Comparison of ENCODE assay signal across 11 cellular contexts in genomic region chr2:10041711-10042110, GRCh38. TPM values are rescaled to one million over a fixed set of nuclear protein-coding genes. Genes with fewer than 3 reads are reported as not detected.
DNase-seq lines count a peak whose midpoint lies in the region; ATAC-seq and TF ChIP-seq lines count a peak whose summit lies in the region.
"Had no signal": no experiment of that assay in that cellular context is flagged by ENCODE, and none has a peak within 500 bp of the region (broad histone marks: within the 10 kb centered on the region; RNA-seq: fewer than 3 reads in every experiment).

No MANE protein-coding gene starts in this region.

- no peaks in the 10 kb centered on the region for H3K27me3 Mint-ChIP-seq in activated naive CD8-positive, alpha-beta T cell
- H3K27me3 Mint-ChIP-seq in activated naive CD8-positive, alpha-beta T cell treated with anti-CD3 and anti-CD28 coated beads for 36 hours: peaks cover 3% of the 10 kb centered on the region
- no peaks in the 10 kb centered on the region for H3K27me3 Mint-ChIP-seq in naive thymus-derived CD8-positive, alpha-beta T cell

- no peak for ATAC-seq in naive thymus-derived CD8-positive, alpha-beta T cell
- no peak for ATAC-seq in upper lobe of right lung
- no peak for ATAC-seq in HG02571 (IDR thresholded peaks at IDR 0.05; ENCODE audit: unreplicated experiment)
- ATAC-seq: stimulated activated naive CD8-positive, alpha-beta T cell treated with anti-CD3 and anti-CD28 coated beads, Interleukin-15, amount 100 ng/mL, for 72 hours had no signal

- peak overlapping the region; percentile 23 for H3K4me3 Mint-ChIP-seq in activated naive CD8-positive, alpha-beta T cell
- H3K4me3 Mint-ChIP-seq in activated naive CD8-positive, alpha-beta T cell treated with anti-CD3 and anti-CD28 coated beads for 36 hours: no peak overlapping the region
- H3K4me3 Mint-ChIP-seq in naive thymus-derived CD8-positive, alpha-beta T cell: peak overlapping the region in 9 of 10 donors; percentile 41 to 94 (median 88)

- no peak overlapping the region for H3K27ac Mint-ChIP-seq in activated naive CD8-positive, alpha-beta T cell
- H3K27ac Mint-ChIP-seq in activated naive CD8-positive, alpha-beta T cell treated with anti-CD3 and anti-CD28 coated beads for 36 hours: no peak overlapping the region
- peak overlapping the region in 7 of 10 donors; percentile 3 to 93 (median 81) for H3K27ac Mint-ChIP-seq in naive thymus-derived CD8-positive, alpha-beta T cell

- H3K4me1 ChIP-seq in duodenal mucosa (ENCODE audit: control insufficient read depth in 1 of 2, insufficient read depth in 2 of 2, low read length in 2 of 2) (peaks cover 2 to 17% of the 10 kb centered on the region in 2 donors), upper lobe of right lung (peaks cover 62% of the 10 kb centered on the region)

- DNase-seq in activated naive CD8-positive, alpha-beta T cell treated with anti-CD3 and anti-CD28 coated beads for 36 hours: no peak
- DNase-seq in naive thymus-derived CD8-positive, alpha-beta T cell: peak in 1 of 10 donors; percentile 21
- DNase-seq in upper lobe of right lung (peak; percentile 61), NOMO-1 treated with dmso at 0.1 percent for 144 hours (lab: John Stamatoyannopoulos, UW; ENCODE audit: unreplicated experiment) (no peak), DMS79 treated with DMSO at 0.1 percent for 48 hours (lab: John Stamatoyannopoulos, UW) (no peak)
- DNase-seq: NCI-H226; SHP77; stimulated activated naive CD8-positive, alpha-beta T cell treated with anti-CD3 and anti-CD28 coated beads, Interleukin-15, amount 100 ng/mL, for 72 hours had no signal

- H3K4me1 Mint-ChIP-seq in activated naive CD8-positive, alpha-beta T cell (ENCODE audit: low read depth): peaks cover 22% of the 10 kb centered on the region
- peaks cover 15% of the 10 kb centered on the region for H3K4me1 Mint-ChIP-seq in activated naive CD8-positive, alpha-beta T cell treated with anti-CD3 and anti-CD28 coated beads for 36 hours
- peaks cover 12 to 34% (median 31%) of the 10 kb centered on the region in 4 donors for H3K4me1 Mint-ChIP-seq in naive thymus-derived CD8-positive, alpha-beta T cell

- H3K27me3 ChIP-seq in duodenal mucosa (ENCODE audit: control insufficient read depth in 1 of 2, insufficient read depth in 2 of 2, low read length in 2 of 2) (no peaks in the 10 kb centered on the region), upper lobe of right lung (no peaks in the 10 kb centered on the region)

- H3K4me3 ChIP-seq in duodenal mucosa (ENCODE audit: low read depth in 1 of 2, low read length in 2 of 2): peak overlapping the region in 1 of 2 donors; percentile 64
- peak overlapping the region; percentile 51 for H3K4me3 ChIP-seq in upper lobe of right lung

- H3K36me3 ChIP-seq in duodenal mucosa (ENCODE audit: control insufficient read depth in 1 of 2, insufficient read depth in 2 of 2, low read length in 2 of 2): no peaks in the 10 kb centered on the region
- H3K36me3 ChIP-seq in upper lobe of right lung: peaks cover 7% of the 10 kb centered on the region

- H3K9me3 ChIP-seq in duodenal mucosa (ENCODE audit: control insufficient read depth in 1 of 2, low read length in 2 of 2) (no peaks in the 10 kb centered on the region), upper lobe of right lung (no peaks in the 10 kb centered on the region)

- no peak overlapping the region for H3K9ac ChIP-seq in duodenal mucosa (ENCODE audit: low read depth in 1 of 2, low read length in 2 of 2)

- H3K9me3 Mint-ChIP-seq in activated naive CD8-positive, alpha-beta T cell (ENCODE audit: low read depth): no peaks in the 10 kb centered on the region
- H3K9me3 Mint-ChIP-seq in activated naive CD8-positive, alpha-beta T cell treated with anti-CD3 and anti-CD28 coated beads for 36 hours: no peaks in the 10 kb centered on the region
- H3K9me3 Mint-ChIP-seq in naive thymus-derived CD8-positive, alpha-beta T cell: no peaks in the 10 kb centered on the region
- H3K9me3 Mint-ChIP-seq: stimulated activated naive CD8-positive, alpha-beta T cell treated with anti-CD3 and anti-CD28 coated beads, Interleukin-15, amount 100 ng/mL, for 72 hours had no signal

- POLR2A ChIA-PET in naive thymus-derived CD8-positive, alpha-beta T cell (lab: Charles Lee): interaction anchor here (1.1 to 3.2 kb wide), 4 partner anchors 8 to 406 kb away, joined by 3 to 53 read pairs (median 6); partner anchors contain the start of gene ODC1

- no peak for TF ChIP-seq CTCF in upper lobe of right lung (IDR thresholded peaks at IDR 0.05)

- H3K27ac ChIP-seq in duodenal mucosa (ENCODE audit: low read depth, low read length) (peak overlapping the region; percentile 0), upper lobe of right lung (peak overlapping the region; percentile 89)

- H3K36me3 Mint-ChIP-seq in activated naive CD8-positive, alpha-beta T cell: no peaks in the 10 kb centered on the region
- peaks cover 2% of the 10 kb centered on the region for H3K36me3 Mint-ChIP-seq in activated naive CD8-positive, alpha-beta T cell treated with anti-CD3 and anti-CD28 coated beads for 36 hours
- H3K36me3 Mint-ChIP-seq in naive thymus-derived CD8-positive, alpha-beta T cell: peaks cover 0 to 2% (median 0%) of the 10 kb centered on the region in 3 donors

- intact Hi-C loops in upper lobe of right lung (cut with DNase I): loop anchor here (10.0 kb wide), 1 partner anchor 57 kb away; no protein-coding TSS in a partner anchor

RNA-seq across cellular contexts. Expression of gene KLF11, which starts 1.6 kb away (rescaled TPM):
- total RNA-seq in activated naive CD8-positive, alpha-beta T cell treated with anti-CD3 and anti-CD28 coated beads for 36 hours: 1 to 10 TPM; 3.7 to 3.9 TPM
- total RNA-seq in naive thymus-derived CD8-positive, alpha-beta T cell: 10 to 100 TPM in 1 of 2 experiments, 1 to 10 TPM in 1; 6.5 to 10.8 TPM
- 1 to 10 TPM; 1.3 to 4.3 (median 2.1) TPM for polyA plus RNA-seq in naive thymus-derived CD8-positive, alpha-beta T cell
- total RNA-seq in upper lobe of right lung: 45.6 TPM

RNA-seq across cellular contexts. Expression of gene CYS1, which starts 38.5 kb away (rescaled TPM):
- not detected for total RNA-seq in activated naive CD8-positive, alpha-beta T cell treated with anti-CD3 and anti-CD28 coated beads for 36 hours
- total RNA-seq in naive thymus-derived CD8-positive, alpha-beta T cell: not detected
- polyA plus RNA-seq in naive thymus-derived CD8-positive, alpha-beta T cell: not detected
- total RNA-seq in upper lobe of right lung: 4.5 TPM

Comparison
In these comparisons a context has a peak if more than half of its experiments do, and no peak if none do; other contexts are left out.
1. H3K27ac Mint-ChIP-seq: peak in naive thymus-derived CD8-positive, alpha-beta T cell (7 of 10); none in activated naive CD8-positive, alpha-beta T cell (single experiment) and activated naive CD8-positive, alpha-beta T cell treated with anti-CD3 and anti-CD28 coated beads for 36 hours (single experiment).